ENCODE assay signal across 18 cellular contexts in the genomic region with DNA sequence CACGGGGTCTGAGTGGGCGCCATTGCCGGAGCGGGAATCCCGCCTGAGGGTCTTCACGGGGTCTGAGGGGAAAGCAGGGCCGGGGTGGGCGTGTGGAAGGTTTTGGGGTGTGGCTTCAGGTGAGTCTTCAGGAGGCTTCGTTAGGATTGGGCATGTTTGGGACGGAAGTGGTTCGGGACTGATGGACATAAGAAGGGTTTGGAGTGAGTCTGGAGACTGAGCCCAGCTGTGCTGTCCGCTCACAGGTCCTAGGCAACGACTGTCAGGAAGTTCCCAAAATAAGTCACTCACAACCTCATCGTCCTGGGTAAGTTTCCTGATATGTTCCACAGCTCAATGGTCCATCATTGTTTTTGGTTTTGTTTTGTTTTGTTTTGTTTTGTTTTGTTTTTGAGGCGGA. TPM values are rescaled to one million over a fixed set of nuclear protein-coding genes. Genes with fewer than 3 reads are reported as not detected.
DNase-seq lines count a peak whose midpoint lies in the region; ATAC-seq, FAIRE-seq and TF ChIP-seq lines count a peak whose summit lies in the region.
"Had no signal": no experiment of that assay in that cellular context is flagged by ENCODE, and none has a peak within 500 bp of the region (broad histone marks: within the 10 kb centered on the region; RNA-seq: fewer than 3 reads in every experiment).

No MANE protein-coding gene starts in this region.

- H3K4me2 ChIP-seq in H1 (ENCODE audit: insufficient read depth in 1 of 2, low read depth in 2 of 2, low read length in 2 of 2) = no peak overlapping the region

- no peaks in the 10 kb centered on the region for H3K9me3 ChIP-seq in Panc1 (ENCODE audit: control insufficient read depth, insufficient read depth, low read depth, low read length)
- no peaks in the 10 kb centered on the region for H3K9me3 ChIP-seq in H1 (ENCODE audit: insufficient read depth in 2 of 2, low read depth in 1 of 2, low read length in 1 of 2)
- no peaks in the 10 kb centered on the region for H3K9me3 ChIP-seq in MG63

- intact Hi-C loops in activated CD4-positive, alpha-beta memory T cell treated with anti-CD3 and anti-CD28 coated beads for 36 hours (cut with micrococcal nuclease) = no loop called here
- intact Hi-C loops in Panc1 (cut with micrococcal nuclease; ENCODE audit: unreplicated experiment) = no loop called here

- no peak overlapping the region for H3K4ac ChIP-seq in H1 (replicated peaks; ENCODE audit: insufficient read length, low read depth, low read length)

- peaks cover 16% of the 10 kb centered on the region for H3K4me1 Mint-ChIP-seq in activated CD4-positive, alpha-beta memory T cell treated with anti-CD3 and anti-CD28 coated beads for 36 hours (ENCODE audit: low read depth)
- peaks cover 17% of the 10 kb centered on the region for H3K4me1 Mint-ChIP-seq in activated CD4-positive, alpha-beta memory T cell treated with anti-CD3 and anti-CD28 coated beads, Interleukin-2, amount 10 ng/mL, durations not matched to agents 7 days and 5 days

- H4K5ac ChIP-seq in H1 (ENCODE audit: insufficient read length, low read depth, low read length) = no peak overlapping the region

- H3K23me2 ChIP-seq in H1 (ENCODE audit: low read depth, low read length) = no peaks in the 10 kb centered on the region

- no peak for TF ChIP-seq CTCF in Panc1 (IDR thresholded peaks at IDR 0.05)
- no peak for TF ChIP-seq CTCF in H1 (IDR thresholded peaks at IDR 0.05; ENCODE audit: control extremely low read depth in 1 of 3, insufficient read depth in 1 of 3, low read depth in 1 of 3, low read length in 3 of 3)

- no peak for FAIRE-seq in H1 (lab: Jason Lieb, UNC)
- FAIRE-seq: A204.1, HTR-8/SVneo had no signal

- no peak overlapping the region for H3K4me3 ChIP-seq in Panc1 (ENCODE audit: low read depth in 2 of 2, low read length in 2 of 2)
- H3K4me3 ChIP-seq in H1 (ENCODE audit: extremely low read depth in 1 of 4, insufficient read depth in 2 of 4, low read depth in 3 of 4, low read length in 4 of 4) = no peak overlapping the region
- no peak overlapping the region for H3K4me3 ChIP-seq in MG63

- no peak for TF ChIP-seq POLR2A in H1 (IDR thresholded peaks at IDR 0.05; ENCODE audit: control extremely low read depth in 1 of 2, low read depth in 2 of 2, low read length in 2 of 2)

- no peak overlapping the region for H3K56ac ChIP-seq in H1 (replicated peaks; ENCODE audit: insufficient read length, low read depth, low read length)

- no peaks in the 10 kb centered on the region for H4K20me1 ChIP-seq in H1 (replicated peaks in 1 of 2; ENCODE audit: control insufficient read depth in 1 of 2, insufficient read depth in 2 of 2, low read length in 2 of 2)

- H2BK12ac ChIP-seq in H1 (ENCODE audit: low read depth, low read length) = 0 out of 2 replicates have a peak overlapping the region, but pooled peaks have one; percentile 53

- H3K14ac ChIP-seq in H1 (ENCODE audit: insufficient read length) = no peak overlapping the region

- peak; percentile 43; the same call in 1 of the 2 replicates for ATAC-seq in Panc1
- no peak for ATAC-seq in HG02970 (IDR thresholded peaks at IDR 0.05; ENCODE audit: low FRiP score, unreplicated experiment)
- ATAC-seq in stimulated activated naive CD8-positive, alpha-beta T cell treated with anti-CD3 and anti-CD28 coated beads, Interleukin-15, Interleukin-2, amounts not matched to agents 100 U/mL and 50 U/mL, for 24 hours = no peak

- H3K4me3 Mint-ChIP-seq in activated CD4-positive, alpha-beta memory T cell treated with anti-CD3 and anti-CD28 coated beads for 36 hours = no peak overlapping the region
- H3K4me3 Mint-ChIP-seq in activated CD4-positive, alpha-beta memory T cell treated with anti-CD3 and anti-CD28 coated beads, Interleukin-2, amount 10 ng/mL, durations not matched to agents 7 days and 5 days = no peak overlapping the region
- H3K4me3 Mint-ChIP-seq: CD4-positive, alpha-beta T cell; H9 had no signal

- H3K18ac ChIP-seq in H1 (ENCODE audit: extremely low read depth, low read length) = no peak overlapping the region

- H3K23ac ChIP-seq in H1 (ENCODE audit: insufficient read length) = no peak overlapping the region

- DNase-seq in activated CD4-positive, alpha-beta memory T cell treated with anti-CD3 and anti-CD28 coated beads for 36 hours = no peak
- no peak for DNase-seq in activated CD4-positive, alpha-beta memory T cell treated with anti-CD3 and anti-CD28 coated beads, Interleukin-2, amount 10 ng/mL, durations not matched to agents 7 days and 5 days
- DNase-seq in Panc1 (ENCODE audit: low read depth, low spot score) (no peak), H1 (ENCODE audit: low read depth in 1 of 2, low spot score in 2 of 2) (no peak), MG63 (no peak), medulla oblongata (ENCODE audit: extremely low spot score) (no peak)
- no peak for DNase-seq in stimulated activated naive CD8-positive, alpha-beta T cell treated with anti-CD3 and anti-CD28 coated beads, Interleukin-15, Interleukin-2, amounts not matched to agents 100 U/mL and 50 U/mL, for 24 hours
- DNase-seq: CD4-positive, alpha-beta T cell; H9; NCI-H1105 treated with DMSO at 0.1 percent for 48 hours; NCI-H187; NCI-H2171 treated with DMSO at 0.1 percent for 48 hours; NCI-H510A; NCI-H82; SHP77 treated with DMSO at 0.1 percent for 48 hours had no signal

- POLR2A ChIA-PET in activated CD4-positive, alpha-beta memory T cell treated with anti-CD3 and anti-CD28 coated beads for 36 hours (lab: Charles Lee) = no interaction called here
- POLR2A ChIA-PET in activated CD4-positive, alpha-beta memory T cell treated with anti-CD3 and anti-CD28 coated beads, Interleukin-2, amount 10 ng/mL, durations not matched to agents 7 days and 5 days (lab: Charles Lee) = no interaction called here
- POLR2A ChIA-PET in Panc1 (lab: Charles Lee) = interaction anchor here (0.7 kb wide), 1 partner anchor 11 kb away, joined by 3 read pairs; no protein-coding TSS in a partner anchor
- POLR2A ChIA-PET in H1 (lab: Charles Lee; ENCODE audit: partially characterized antibody) = interaction anchor here (1.2 to 32.3 kb wide), 4 partner anchors 10 to 30 kb away, joined by 3 to 636 read pairs (median 6); a partner anchor contains a TSS

- TF ChIP-seq RAD21 in H1 (IDR thresholded peaks at IDR 0.05 in 1 of 2, conservative IDR thresholded peaks at IDR 0.05 in 1 of 2; ENCODE audit: low read depth in 2 of 2, low read length in 2 of 2) = no peak

- peak overlapping the region; percentile 54 for H3K27ac Mint-ChIP-seq in activated CD4-positive, alpha-beta memory T cell treated with anti-CD3 and anti-CD28 coated beads for 36 hours
- H3K27ac Mint-ChIP-seq in activated CD4-positive, alpha-beta memory T cell treated with anti-CD3 and anti-CD28 coated beads, Interleukin-2, amount 10 ng/mL, durations not matched to agents 7 days and 5 days = no peak overlapping the region
- H3K27ac Mint-ChIP-seq: CD4-positive, alpha-beta T cell; H9 had no signal

- H3K27ac ChIP-seq in Panc1 (ENCODE audit: low read length) (no peak overlapping the region), H1 (ENCODE audit: low read depth, low read length) (no peak overlapping the region)

- H3K79me2 ChIP-seq in H1 (ENCODE audit: control insufficient read depth in 1 of 2, insufficient read depth in 2 of 2, low read length in 2 of 2) = no peaks in the 10 kb centered on the region

- in situ Hi-C loops in Panc1 (cut with HindIII; ENCODE audit: low pct_unique_long_range_greater_than_20kb, low sequenced_read_pairs) = no loop called here

- no peak for TF ChIP-seq EP300 in H1 (IDR thresholded peaks at IDR 0.05; ENCODE audit: borderline replicate concordance in 1 of 2, low read depth in 2 of 2, low read length in 2 of 2)

- H3K9ac ChIP-seq in H1 (replicated peaks in 1 of 4; ENCODE audit: extremely low read depth in 1 of 4, low read depth in 3 of 4, low read length in 3 of 4) = no peak overlapping the region

- WGBS in H1 (ENCODE audit: extremely low coverage in 1 of 2, insufficient coverage in 1 of 2, insufficient read length in 1 of 2, insufficient replicate concordance in 2 of 2, low coverage in 1 of 2, low lambda C conversion rate in 2 of 2, missing lambda C conversion rate in 1 of 2), 2 experiments = 91% methylated on average over 15 of the region's 15 CpGs; no CpG with 5 or more reads in 1 of the 2 experiments

- no peak overlapping the region for H2BK120ac ChIP-seq in H1 (replicated peaks; ENCODE audit: low read depth, low read length)

- no peaks in the 10 kb centered on the region for H3K79me1 ChIP-seq in H1 (ENCODE audit: low read depth, low read length)

- no peaks in the 10 kb centered on the region for H3K27me3 Mint-ChIP-seq in activated CD4-positive, alpha-beta memory T cell treated with anti-CD3 and anti-CD28 coated beads for 36 hours
- H3K27me3 Mint-ChIP-seq in activated CD4-positive, alpha-beta memory T cell treated with anti-CD3 and anti-CD28 coated beads, Interleukin-2, amount 10 ng/mL, durations not matched to agents 7 days and 5 days = peaks cover 9% of the 10 kb centered on the region
- H3K27me3 Mint-ChIP-seq: CD4-positive, alpha-beta T cell had no signal

- H3K36me3 ChIP-seq in Panc1 (ENCODE audit: control insufficient read depth, insufficient read depth, low read length) (no peaks in the 10 kb centered on the region), H1 (ENCODE audit: control insufficient read depth in 2 of 4, insufficient read depth in 4 of 4, low read length in 3 of 4) (no peaks in the 10 kb centered on the region), MG63 (no peaks in the 10 kb centered on the region)

- H4K91ac ChIP-seq in H1 (replicated peaks; ENCODE audit: insufficient read length, low read length) = no peak overlapping the region

- no TSS peak for BruUV-seq in Panc1 (replicated peaks; lab: Mats Ljungman, UMichigan)

- CTCF ChIA-PET in activated CD4-positive, alpha-beta memory T cell treated with anti-CD3 and anti-CD28 coated beads for 36 hours (lab: Charles Lee) = no interaction called here
- CTCF ChIA-PET in activated CD4-positive, alpha-beta memory T cell treated with anti-CD3 and anti-CD28 coated beads, Interleukin-2, amount 10 ng/mL, durations not matched to agents 7 days and 5 days (lab: Charles Lee) = interaction anchor here (0.7 kb wide), 1 partner anchor 67 kb away, joined by 3 read pairs; no protein-coding TSS in a partner anchor
- CTCF ChIA-PET in Panc1 (lab: Charles Lee) (interaction anchor here (0.6 to 1.0 kb wide), 2 partner anchors 8 to 10 kb away, joined by 3 to 5 read pairs; no protein-coding TSS in a partner anchor), H1 (lab: Charles Lee; ENCODE audit: partially characterized antibody) (interaction anchor here (1.3 to 1.7 kb wide), 2 partner anchors 8 to 11 kb away, joined by 3 to 5 read pairs; no protein-coding TSS in a partner anchor)

- H2AK5ac ChIP-seq in H1 (ENCODE audit: low read depth, low read length) = no peak overlapping the region

- no peak overlapping the region for H2BK15ac ChIP-seq in H1 (ENCODE audit: low read length)

- peaks cover 2% of the 10 kb centered on the region for H3K9me3 Mint-ChIP-seq in activated CD4-positive, alpha-beta memory T cell treated with anti-CD3 and anti-CD28 coated beads for 36 hours
- no peaks in the 10 kb centered on the region for H3K9me3 Mint-ChIP-seq in activated CD4-positive, alpha-beta memory T cell treated with anti-CD3 and anti-CD28 coated beads, Interleukin-2, amount 10 ng/mL, durations not matched to agents 7 days and 5 days
- H3K9me3 Mint-ChIP-seq: CD4-positive, alpha-beta T cell had no signal

- H2AFZ ChIP-seq in H1 (ENCODE audit: low read length) = no peak overlapping the region

- H3K27me3 ChIP-seq in Panc1 (ENCODE audit: control insufficient read depth, insufficient read depth, low read length) (no peaks in the 10 kb centered on the region), H1 (replicated peaks in 1 of 4; ENCODE audit: control insufficient read depth in 3 of 4, extremely low read depth in 1 of 4, insufficient read depth in 3 of 4, low read length in 3 of 4) (no peaks in the 10 kb centered on the region; a peak in 1 of 7 replicates), MG63 (no peaks in the 10 kb centered on the region)

- H3K36me3 Mint-ChIP-seq in activated CD4-positive, alpha-beta memory T cell treated with anti-CD3 and anti-CD28 coated beads for 36 hours = no peaks in the 10 kb centered on the region
- H3K36me3 Mint-ChIP-seq in activated CD4-positive, alpha-beta memory T cell treated with anti-CD3 and anti-CD28 coated beads, Interleukin-2, amount 10 ng/mL, durations not matched to agents 7 days and 5 days (ENCODE audit: low read depth) = peaks cover 3% of the 10 kb centered on the region

- no peak overlapping the region for H2BK20ac ChIP-seq in H1 (ENCODE audit: low read length)

- H4K8ac ChIP-seq in H1 (ENCODE audit: extremely low read depth, insufficient read depth, low read length) = peak overlapping the region; percentile 35; the same call in 1 of the 2 replicates

- H3K4me1 ChIP-seq in Panc1 (ENCODE audit: control insufficient read depth, insufficient read depth, low read length) = peaks cover 6% of the 10 kb centered on the region; the same call in 1 of the 2 replicates
- H3K4me1 ChIP-seq in H1 (replicated peaks in 1 of 4; ENCODE audit: control insufficient read depth in 3 of 4, insufficient read depth in 4 of 4, low read length in 3 of 4) = no peaks in the 10 kb centered on the region

- H2BK5ac ChIP-seq in H1 (ENCODE audit: low read depth, low read length) = no peak overlapping the region

RNA-seq across cellular contexts. Expression of a gene that starts 10.8 kb away (rescaled TPM):
- 100 to 1,000 TPM; 284 to 296 TPM for total RNA-seq in activated CD4-positive, alpha-beta memory T cell treated with anti-CD3 and anti-CD28 coated beads for 36 hours
- 100 to 1,000 TPM; 215 to 224 TPM for total RNA-seq in activated CD4-positive, alpha-beta memory T cell treated with anti-CD3 and anti-CD28 coated beads, Interleukin-2, amount 10 ng/mL, durations not matched to agents 7 days and 5 days
- 257 TPM for total RNA-seq in Panc1 (2021; ENCODE audit: unreplicated experiment)
- polyA plus RNA-seq in Panc1 (2012; ENCODE audit: insufficient read length) = 397 TPM
- 302 and 308 TPM in 2 replicates for total RNA-seq in H1 (2021; fragmentation: NEBNext Ultra II Directional; extraction: Animal tissue kit (Norgen Biotek cat#: 25700))
- polyA plus RNA-seq in H1 (2011; rRNA removed) = 265 and 293 TPM in 2 replicates
- polyA plus RNA-seq in H1 (2011; cell fraction: cytosol; rRNA removed) = 348 TPM
- 319 TPM for polyA plus RNA-seq in H1 (2011; cell fraction: nucleus; rRNA removed)
- 296 to 332 TPM (median 325 TPM) in 4 replicates for polyA plus RNA-seq in H1 (2012, experiment 1 of 2)
- polyA plus RNA-seq in H1 (2012, experiment 2 of 2) = 421 TPM
- polyA plus RNA-seq in H1 (2013, experiment 1 of 2) = 240 TPM
- 235 TPM for polyA plus RNA-seq in H1 (2013, experiment 2 of 2)
- 114 and 141 TPM in 2 replicates for polyA minus RNA-seq in H1 (2011; rRNA and poly(A)+ RNA removed)
- 161 TPM for polyA minus RNA-seq in H1 (2011; cell fraction: cytosol; rRNA and poly(A)+ RNA removed)
- polyA minus RNA-seq in H1 (2011; cell fraction: nucleus; rRNA and poly(A)+ RNA removed) = 71.4 TPM
- 200 and 209 TPM in 2 replicates for total RNA-seq in MG63 (2014; rRNA removed; shearing (Covaris generic); ENCODE audit: low replicate concordance)

RNA-seq across cellular contexts. Expression of a gene that starts 30.4 kb away (rescaled TPM):
- 10 to 100 TPM; 12.4 to 12.6 TPM for total RNA-seq in activated CD4-positive, alpha-beta memory T cell treated with anti-CD3 and anti-CD28 coated beads for 36 hours
- total RNA-seq in activated CD4-positive, alpha-beta memory T cell treated with anti-CD3 and anti-CD28 coated beads, Interleukin-2, amount 10 ng/mL, durations not matched to agents 7 days and 5 days = 10 to 100 TPM; 16.2 to 19.4 TPM
- 256 TPM for total RNA-seq in Panc1 (2021; ENCODE audit: unreplicated experiment)
- 495 TPM for polyA plus RNA-seq in Panc1 (2012; ENCODE audit: insufficient read length)
- 38.5 and 44.3 TPM in 2 replicates for total RNA-seq in H1 (2021; fragmentation: NEBNext Ultra II Directional; extraction: Animal tissue kit (Norgen Biotek cat#: 25700))
- polyA plus RNA-seq in H1 (2011; rRNA removed) = 57.0 and 65.3 TPM in 2 replicates
- polyA plus RNA-seq in H1 (2011; cell fraction: cytosol; rRNA removed) = 62.3 TPM
- polyA plus RNA-seq in H1 (2011; cell fraction: nucleus; rRNA removed) = 176 TPM
- 53.1 to 74.7 TPM (median 60.2 TPM) in 4 replicates for polyA plus RNA-seq in H1 (2012, experiment 1 of 2)
- polyA plus RNA-seq in H1 (2012, experiment 2 of 2) = 39.4 TPM
- polyA plus RNA-seq in H1 (2013, experiment 1 of 2) = 35.7 TPM
- 35.5 TPM for polyA plus RNA-seq in H1 (2013, experiment 2 of 2)
- 16.3 and 16.5 TPM in 2 replicates for polyA minus RNA-seq in H1 (2011; rRNA and poly(A)+ RNA removed)
- polyA minus RNA-seq in H1 (2011; cell fraction: cytosol; rRNA and poly(A)+ RNA removed) = 23.9 TPM
- 34.5 TPM for polyA minus RNA-seq in H1 (2011; cell fraction: nucleus; rRNA and poly(A)+ RNA removed)
- 10.7 and 23.4 TPM in 2 replicates for total RNA-seq in MG63 (2014; rRNA removed; shearing (Covaris generic); ENCODE audit: low replicate concordance)

RNA-seq across cellular contexts. Expression of a gene that starts 40.8 kb away (rescaled TPM):
- total RNA-seq in activated CD4-positive, alpha-beta memory T cell treated with anti-CD3 and anti-CD28 coated beads for 36 hours = 1 to 10 TPM; 9.5 to 9.8 TPM
- 10 to 100 TPM; 22.6 to 25.3 TPM for total RNA-seq in activated CD4-positive, alpha-beta memory T cell treated with anti-CD3 and anti-CD28 coated beads, Interleukin-2, amount 10 ng/mL, durations not matched to agents 7 days and 5 days
- total RNA-seq in Panc1 (2021; ENCODE audit: unreplicated experiment) = 45.2 TPM
- polyA plus RNA-seq in Panc1 (2012; ENCODE audit: insufficient read length) = 35.2 TPM
- total RNA-seq in H1 (2021; fragmentation: NEBNext Ultra II Directional; extraction: Animal tissue kit (Norgen Biotek cat#: 25700)) = 7.3 and 8.0 TPM in 2 replicates
- polyA plus RNA-seq in H1 (2011; rRNA removed) = 16.3 and 21.4 TPM in 2 replicates
- polyA plus RNA-seq in H1 (2011; cell fraction: cytosol; rRNA removed) = 24.0 TPM
- 32.5 TPM for polyA plus RNA-seq in H1 (2011; cell fraction: nucleus; rRNA removed)
- polyA plus RNA-seq in H1 (2012, experiment 1 of 2) = 12.5 to 17.4 TPM (median 13.9 TPM) in 4 replicates
- 12.3 TPM for polyA plus RNA-seq in H1 (2012, experiment 2 of 2)
- polyA plus RNA-seq in H1 (2013, experiment 1 of 2) = 12.2 TPM
- polyA plus RNA-seq in H1 (2013, experiment 2 of 2) = 11.8 TPM
- polyA minus RNA-seq in H1 (2011; rRNA and poly(A)+ RNA removed) = 5.8 and 7.8 TPM in 2 replicates
- 3.7 TPM for polyA minus RNA-seq in H1 (2011; cell fraction: cytosol; rRNA and poly(A)+ RNA removed)
- 10.1 TPM for polyA minus RNA-seq in H1 (2011; cell fraction: nucleus; rRNA and poly(A)+ RNA removed)
- total RNA-seq in MG63 (2014; rRNA removed; shearing (Covaris generic); ENCODE audit: low replicate concordance) = 32.4 and 98.7 TPM in 2 replicates

RNA-seq across cellular contexts. Expression of a gene that starts 40.9 kb away (rescaled TPM):
- total RNA-seq in activated CD4-positive, alpha-beta memory T cell treated with anti-CD3 and anti-CD28 coated beads for 36 hours = 10 to 100 TPM; 36.6 to 39.1 TPM
- total RNA-seq in activated CD4-positive, alpha-beta memory T cell treated with anti-CD3 and anti-CD28 coated beads, Interleukin-2, amount 10 ng/mL, durations not matched to agents 7 days and 5 days = 10 to 100 TPM; 48.6 to 52.9 TPM
- 229 TPM for total RNA-seq in Panc1 (2021; ENCODE audit: unreplicated experiment)
- polyA plus RNA-seq in Panc1 (2012; ENCODE audit: insufficient read length) = 200 TPM
- total RNA-seq in H1 (2021; fragmentation: NEBNext Ultra II Directional; extraction: Animal tissue kit (Norgen Biotek cat#: 25700)) = 47.5 and 54.9 TPM in 2 replicates
- polyA plus RNA-seq in H1 (2011; rRNA removed) = 54.8 and 101 TPM in 2 replicates
- polyA plus RNA-seq in H1 (2011; cell fraction: cytosol; rRNA removed) = 97.6 TPM
- 235 TPM for polyA plus RNA-seq in H1 (2011; cell fraction: nucleus; rRNA removed)
- polyA plus RNA-seq in H1 (2012, experiment 1 of 2) = 34.4 to 62.1 TPM (median 53.0 TPM) in 4 replicates
- polyA plus RNA-seq in H1 (2012, experiment 2 of 2) = 39.0 TPM
- 46.9 TPM for polyA plus RNA-seq in H1 (2013, experiment 1 of 2)
- polyA plus RNA-seq in H1 (2013, experiment 2 of 2) = 40.6 TPM
- polyA minus RNA-seq in H1 (2011; rRNA and poly(A)+ RNA removed) = 17.0 and 20.4 TPM in 2 replicates
- polyA minus RNA-seq in H1 (2011; cell fraction: cytosol; rRNA and poly(A)+ RNA removed) = 19.2 TPM
- polyA minus RNA-seq in H1 (2011; cell fraction: nucleus; rRNA and poly(A)+ RNA removed) = 49.0 TPM
- 46.1 and 80.1 TPM in 2 replicates for total RNA-seq in MG63 (2014; rRNA removed; shearing (Covaris generic); ENCODE audit: low replicate concordance)

RNA-seq across cellular contexts. Expression of a gene that starts 41.4 kb away (rescaled TPM):
- 10 to 100 TPM; 41.5 to 50.5 TPM for total RNA-seq in activated CD4-positive, alpha-beta memory T cell treated with anti-CD3 and anti-CD28 coated beads for 36 hours
- 10 to 100 TPM; 33.0 to 34.2 TPM for total RNA-seq in activated CD4-positive, alpha-beta memory T cell treated with anti-CD3 and anti-CD28 coated beads, Interleukin-2, amount 10 ng/mL, durations not matched to agents 7 days and 5 days
- total RNA-seq in Panc1 (2021; ENCODE audit: unreplicated experiment) = 105 TPM
- polyA plus RNA-seq in Panc1 (2012; ENCODE audit: insufficient read length) = 143 TPM
- total RNA-seq in H1 (2021; fragmentation: NEBNext Ultra II Directional; extraction: Animal tissue kit (Norgen Biotek cat#: 25700)) = 53.7 and 58.4 TPM in 2 replicates
- polyA plus RNA-seq in H1 (2011; rRNA removed) = 47.3 and 64.7 TPM in 2 replicates
- polyA plus RNA-seq in H1 (2011; cell fraction: cytosol; rRNA removed) = 56.1 TPM
- 53.5 TPM for polyA plus RNA-seq in H1 (2011; cell fraction: nucleus; rRNA removed)
- polyA plus RNA-seq in H1 (2012, experiment 1 of 2) = 30.0 to 53.4 TPM (median 44.3 TPM) in 4 replicates
- polyA plus RNA-seq in H1 (2012, experiment 2 of 2) = 49.0 TPM
- 21.9 TPM for polyA plus RNA-seq in H1 (2013, experiment 1 of 2)
- polyA plus RNA-seq in H1 (2013, experiment 2 of 2) = 22.9 TPM
- 24.3 and 26.2 TPM in 2 replicates for polyA minus RNA-seq in H1 (2011; rRNA and poly(A)+ RNA removed)
- 30.0 TPM for polyA minus RNA-seq in H1 (2011; cell fraction: cytosol; rRNA and poly(A)+ RNA removed)
- 31.6 TPM for polyA minus RNA-seq in H1 (2011; cell fraction: nucleus; rRNA and poly(A)+ RNA removed)
- total RNA-seq in MG63 (2014; rRNA removed; shearing (Covaris generic); ENCODE audit: low replicate concordance) = 14.8 and 34.6 TPM in 2 replicates

Comparison
In these comparisons a context has a peak if more than half of its experiments do, and no peak if none do; other contexts are left out.
1. POLR2A ChIA-PET loops: an anchor here in Panc1 (0.7 kb wide) and H1 (1.2 to 32.3 kb wide); none called in activated CD4-positive, alpha-beta memory T cell treated with anti-CD3 and anti-CD28 coated beads for 36 hours and activated CD4-positive, alpha-beta memory T cell treated with anti-CD3 and anti-CD28 coated beads, Interleukin-2, amount 10 ng/mL, durations not matched to agents 7 days and 5 days.